8 cellular contexts compared by ENCODE assay signal in genomic region chr6:16168858-16169257, GRCh38. TPM values are rescaled to one million over a fixed set of nuclear protein-coding genes. Genes with fewer than 3 reads are reported as not detected.
DNase-seq lines count a peak whose midpoint lies in the region; ATAC-seq and TF ChIP-seq lines count a peak whose summit lies in the region.

No MANE protein-coding gene starts in this region.

- DNase-seq in NCI-H2107 treated with DMSO at 0.1 percent for 48 hours (lab: John Stamatoyannopoulos, UW; ENCODE audit: unreplicated experiment) (peak; percentile 9), NCI-H2107 (lab: John Stamatoyannopoulos, UW) (no peak), NCI-H1436 treated with DMSO at 0.1 percent for 48 hours (lab: John Stamatoyannopoulos, UW) (peak; percentile 41), kidney tubule cell (ENCODE audit: low spot score) (peak; percentile 9), aorta (no peak), NK-92 (lab: John Stamatoyannopoulos, UW; ENCODE audit: unreplicated experiment) (no peak)

- H3K4me3 ChIP-seq in WI38 (ENCODE audit: low read depth, low read length) (no peak overlapping the region), aorta (ENCODE audit: low read length in 2 of 2) (no peak overlapping the region)

- intact Hi-C loops in aorta (cut with DNase I), result no loop called here

- no peaks in the 10 kb centered on the region for H3K9me3 ChIP-seq in aorta (ENCODE audit: control insufficient read depth, low read length)

- H3K27me3 ChIP-seq in aorta (ENCODE audit: control insufficient read depth in 1 of 2, insufficient read depth in 2 of 2, low read length in 1 of 2), result no peaks in the 10 kb centered on the region

- ATAC-seq in aorta (ENCODE audit: low FRiP score) (no peak), HG03457 (IDR thresholded peaks at IDR 0.05; ENCODE audit: unreplicated experiment) (no peak)

- no peaks in the 10 kb centered on the region for H3K4me1 ChIP-seq in aorta (ENCODE audit: control insufficient read depth in 1 of 2, insufficient read depth in 2 of 2, low read length in 2 of 2)

- H3K27ac ChIP-seq in aorta (ENCODE audit: low read depth in 1 of 2, low read length in 2 of 2), result no peak overlapping the region

- H3K36me3 ChIP-seq in aorta (ENCODE audit: control insufficient read depth in 1 of 2, insufficient read depth in 2 of 2, low read length in 1 of 2), result no peaks in the 10 kb centered on the region

- WGBS in aorta, 2 donors, result 91 to 92% methylated on average over 3 of the region's 3 CpGs

- TF ChIP-seq CTCF in WI38 (IDR thresholded peaks at IDR 0.05; ENCODE audit: low read depth, low read length), result peak; percentile 44; the same call in 1 of the 2 replicates

RNA-seq across cellular contexts. Expression of gene MYLIP, which starts 40.0 kb away (rescaled TPM):
- 10 to 100 TPM; 35.1 to 43.9 TPM for total RNA-seq in aorta
- 10 to 100 TPM; 57.3 to 57.6 TPM for polyA plus RNA-seq in aorta

Comparison
In these comparisons a context has a peak if more than half of its experiments do, and no peak if none do; other contexts are left out.
1. DNase-seq: peak in NCI-H2107 treated with DMSO at 0.1 percent for 48 hours (single experiment), NCI-H1436 treated with DMSO at 0.1 percent for 48 hours (single experiment) and kidney tubule cell (single experiment); none in NCI-H2107 (single experiment), aorta (0 of 2) and NK-92 (single experiment).